8 cellular contexts compared by ENCODE assay signal in genomic region chr20:45362804-45363610, GRCh38. TPM values are rescaled to one million over a fixed set of nuclear protein-coding genes. Genes with fewer than 3 reads are reported as not detected.
DNase-seq lines count a peak whose midpoint lies in the region; ATAC-seq, FAIRE-seq and TF ChIP-seq lines count a peak whose summit lies in the region.

TSS of gene SYS1 (plus strand) at chr20:45363156. CDS start at chr20:45363532, 376 bp downstream.

- peak within 1 kb of the TSS; percentile 99 for H3K27ac ChIP-seq in kidney (ENCODE audit: low read depth in 2 of 2, low read length in 2 of 2)

- H3K4me3 ChIP-seq in BJ (ENCODE audit: low read depth, low read length): peak within 1 kb of the TSS; percentile 89
- peak within 1 kb of the TSS; percentile 87 to 90 for H3K4me3 ChIP-seq in kidney (ENCODE audit: low read length in 2 of 2)

- intact Hi-C loops in kidney (cut with DNase I): no loop called here

- H3K27me3 Mint-ChIP-seq in chondrocyte (ENCODE audit: low read depth): no peaks in the 10 kb centered on the region

- H3K27ac Mint-ChIP-seq in chondrocyte (ENCODE audit: unreplicated experiment): peak within 1 kb of the TSS; percentile 99

- H3K4me3 Mint-ChIP-seq in chondrocyte (ENCODE audit: unreplicated experiment): peak within 1 kb of the TSS; percentile 98

- TF ChIP-seq CTCF in BJ (IDR thresholded peaks at IDR 0.05; ENCODE audit: insufficient read depth, low read depth, low read length) (peak; percentile 92), chondrocyte (IDR thresholded peaks at IDR 0.05) (peak; percentile 95), kidney (IDR thresholded peaks at IDR 0.05; ENCODE audit: borderline replicate concordance, extremely low read depth, insufficient read depth) (peak; percentile 78)

- no peaks in the 10 kb centered on the region for H3K9me3 ChIP-seq in kidney (ENCODE audit: control insufficient read depth in 1 of 2, low read length in 2 of 2)

- H3K27me3 ChIP-seq in BJ (ENCODE audit: control insufficient read depth, insufficient read depth, low read length): no peaks in the 10 kb centered on the region

- peaks cover 9% of the 10 kb centered on the region for H3K36me3 Mint-ChIP-seq in chondrocyte (ENCODE audit: low read depth)

- peak; percentile 78 for ATAC-seq in HG03442 (IDR thresholded peaks at IDR 0.05; ENCODE audit: unreplicated experiment)

- H3K4me1 ChIP-seq in kidney (ENCODE audit: control insufficient read depth in 1 of 2, insufficient read depth in 1 of 2, low read depth in 1 of 2, low read length in 2 of 2): peaks cover 28 to 32% of the 10 kb centered on the region in 2 donors

- peaks cover 43% of the 10 kb centered on the region for H3K4me1 Mint-ChIP-seq in chondrocyte (ENCODE audit: low read depth)

- POLR2A ChIA-PET in BJ (lab: Charles Lee): interaction anchor here (0.6 to 1.0 kb wide), 3 partner anchors 9 to 53 kb away, joined by 3 to 4 read pairs (median 4); partner anchors contain the start of gene PIGT

- H3K9ac ChIP-seq in kidney (ENCODE audit: low read length in 2 of 2): peak within 1 kb of the TSS; percentile 77 to 88

- peaks cover 14% of the 10 kb centered on the region for H3K36me3 ChIP-seq in BJ (ENCODE audit: control insufficient read depth, insufficient read depth, low read length)
- peaks cover 15 to 27% of the 10 kb centered on the region in 2 donors for H3K36me3 ChIP-seq in kidney (ENCODE audit: control insufficient read depth in 1 of 2, insufficient read depth in 2 of 2, low read length in 2 of 2)

- peak; percentile 94 for DNase-seq in BJ (ENCODE audit: low read depth)
- DNase-seq in GM19238 (ENCODE audit: insufficient read length, low spot score): peak; percentile 87
- DNase-seq in NCI-H510A treated with DMSO at 0.1 percent for 48 hours (lab: John Stamatoyannopoulos, UW): peak; percentile 99
- peak; percentile 98 to 99 for DNase-seq in activated CD4-positive, alpha-beta T cell treated with anti-CD3 and anti-CD28 coated beads for 24 hours (ENCODE audit: low read depth in 2 of 2)
- DNase-seq in chondrocyte (ENCODE audit: low spot score): peak; percentile 97
- DNase-seq in kidney: peak; percentile 99
- DNase-seq in stimulated activated CD4-positive, alpha-beta T cell treated with anti-CD3 and anti-CD28 coated beads, Interleukin-15, amount 100 ng/mL, for 24 hours: peak; percentile 99

- no peaks in the 10 kb centered on the region for H3K9me3 Mint-ChIP-seq in chondrocyte (ENCODE audit: low read depth)

- CTCF ChIA-PET in BJ (lab: Yijun Ruan, JAX): interaction anchor here (0.5 to 6.0 kb wide), 34 partner anchors 11 to 763 kb away, joined by 3 to 75 read pairs (median 4); partner anchors contain the start of genes SDC4, TP53TG5 and UBE2C

- FAIRE-seq in kidney (lab: Jason Lieb, UNC): peak; percentile 6

RNA-seq across cellular contexts. Expression of gene SYS1, which starts in this region (rescaled TPM):
- polyA plus RNA-seq in BJ (2011; rRNA removed) (38.8 and 71.4 TPM in 2 replicates), kidney (ENCODE audit: insufficient read depth, low read depth, low replicate concordance) (39.8 TPM)
- 35.1 and 67.8 TPM in 2 replicates for polyA minus RNA-seq in BJ (2011; rRNA and poly(A)+ RNA removed)
- total RNA-seq in chondrocyte (18.1 to 18.8 TPM (median 18.3 TPM) in 3 replicates), kidney (38.7 TPM)

Comparison
In these comparisons a context has a peak if more than half of its experiments do, and no peak if none do; other contexts are left out.
1. Peak in every context shown above with its lines: DNase-seq, ATAC-seq, H3K4me3 ChIP-seq and H3K27ac ChIP-seq.